ENCODE assay signal across 1 cellular context in the genomic region with DNA sequence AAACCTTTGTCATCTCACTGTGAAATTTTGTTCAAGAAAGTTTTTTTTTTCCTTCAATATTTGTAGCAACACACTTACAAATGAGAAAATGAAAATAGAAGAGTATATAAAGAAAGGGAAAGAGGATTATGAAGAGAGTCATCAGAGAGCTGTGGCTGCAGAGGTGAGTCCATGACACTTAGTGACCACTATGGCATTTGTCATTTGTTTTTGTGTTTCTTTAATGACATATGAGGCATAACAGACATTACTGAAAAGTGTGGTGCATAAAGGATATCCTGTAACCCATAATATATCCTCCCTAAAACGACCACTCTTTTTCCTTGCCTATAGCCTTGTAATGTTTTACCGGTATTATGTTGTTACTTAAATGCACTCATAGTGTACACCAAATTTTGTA.
TF ChIP-seq lines count a peak whose summit lies in the region.

No MANE protein-coding gene starts in this region.

TF ChIP-seq in WTC11, 78 proteins besides CTCF, POLR2A, EP300 and RAD21 (continued from another document):
- TF ChIP-seq, protein P1, sequence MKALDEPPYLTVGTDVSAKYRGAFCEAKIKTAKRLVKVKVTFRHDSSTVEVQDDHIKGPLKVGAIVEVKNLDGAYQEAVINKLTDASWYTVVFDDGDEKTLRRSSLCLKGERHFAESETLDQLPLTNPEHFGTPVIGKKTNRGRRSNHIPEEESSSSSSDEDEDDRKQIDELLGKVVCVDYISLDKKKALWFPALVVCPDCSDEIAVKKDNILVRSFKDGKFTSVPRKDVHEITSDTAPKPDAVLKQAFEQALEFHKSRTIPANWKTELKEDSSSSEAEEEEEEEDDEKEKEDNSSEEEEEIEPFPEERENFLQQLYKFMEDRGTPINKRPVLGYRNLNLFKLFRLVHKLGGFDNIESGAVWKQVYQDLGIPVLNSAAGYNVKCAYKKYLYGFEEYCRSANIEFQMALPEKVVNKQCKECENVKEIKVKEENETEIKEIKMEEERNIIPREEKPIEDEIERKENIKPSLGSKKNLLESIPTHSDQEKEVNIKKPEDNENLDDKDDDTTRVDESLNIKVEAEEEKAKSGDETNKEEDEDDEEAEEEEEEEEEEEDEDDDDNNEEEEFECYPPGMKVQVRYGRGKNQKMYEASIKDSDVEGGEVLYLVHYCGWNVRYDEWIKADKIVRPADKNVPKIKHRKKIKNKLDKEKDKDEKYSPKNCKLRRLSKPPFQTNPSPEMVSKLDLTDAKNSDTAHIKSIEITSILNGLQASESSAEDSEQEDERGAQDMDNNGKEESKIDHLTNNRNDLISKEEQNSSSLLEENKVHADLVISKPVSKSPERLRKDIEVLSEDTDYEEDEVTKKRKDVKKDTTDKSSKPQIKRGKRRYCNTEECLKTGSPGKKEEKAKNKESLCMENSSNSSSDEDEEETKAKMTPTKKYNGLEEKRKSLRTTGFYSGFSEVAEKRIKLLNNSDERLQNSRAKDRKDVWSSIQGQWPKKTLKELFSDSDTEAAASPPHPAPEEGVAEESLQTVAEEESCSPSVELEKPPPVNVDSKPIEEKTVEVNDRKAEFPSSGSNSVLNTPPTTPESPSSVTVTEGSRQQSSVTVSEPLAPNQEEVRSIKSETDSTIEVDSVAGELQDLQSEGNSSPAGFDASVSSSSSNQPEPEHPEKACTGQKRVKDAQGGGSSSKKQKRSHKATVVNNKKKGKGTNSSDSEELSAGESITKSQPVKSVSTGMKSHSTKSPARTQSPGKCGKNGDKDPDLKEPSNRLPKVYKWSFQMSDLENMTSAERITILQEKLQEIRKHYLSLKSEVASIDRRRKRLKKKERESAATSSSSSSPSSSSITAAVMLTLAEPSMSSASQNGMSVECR (CRISPR knock-in tag; IDR thresholded peaks at IDR 0.05; ENCODE audit: borderline replicate concordance) = no peak
- TF ChIP-seq, protein P2, sequence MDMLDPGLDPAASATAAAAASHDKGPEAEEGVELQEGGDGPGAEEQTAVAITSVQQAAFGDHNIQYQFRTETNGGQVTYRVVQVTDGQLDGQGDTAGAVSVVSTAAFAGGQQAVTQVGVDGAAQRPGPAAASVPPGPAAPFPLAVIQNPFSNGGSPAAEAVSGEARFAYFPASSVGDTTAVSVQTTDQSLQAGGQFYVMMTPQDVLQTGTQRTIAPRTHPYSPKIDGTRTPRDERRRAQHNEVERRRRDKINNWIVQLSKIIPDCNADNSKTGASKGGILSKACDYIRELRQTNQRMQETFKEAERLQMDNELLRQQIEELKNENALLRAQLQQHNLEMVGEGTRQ (CRISPR knock-in tag; IDR thresholded peaks at IDR 0.05) = no peak
- TF ChIP-seq NFATC4 (CRISPR knock-in tag; IDR thresholded peaks at IDR 0.05) (no peak), ZNF219 (CRISPR knock-in tag; IDR thresholded peaks at IDR 0.05; ENCODE audit: borderline replicate concordance) (no peak), NR3C1 (CRISPR knock-in tag; conservative IDR thresholded peaks at IDR 0.05; ENCODE audit: low read depth) (no peak)
- TF ChIP-seq, protein P3, sequence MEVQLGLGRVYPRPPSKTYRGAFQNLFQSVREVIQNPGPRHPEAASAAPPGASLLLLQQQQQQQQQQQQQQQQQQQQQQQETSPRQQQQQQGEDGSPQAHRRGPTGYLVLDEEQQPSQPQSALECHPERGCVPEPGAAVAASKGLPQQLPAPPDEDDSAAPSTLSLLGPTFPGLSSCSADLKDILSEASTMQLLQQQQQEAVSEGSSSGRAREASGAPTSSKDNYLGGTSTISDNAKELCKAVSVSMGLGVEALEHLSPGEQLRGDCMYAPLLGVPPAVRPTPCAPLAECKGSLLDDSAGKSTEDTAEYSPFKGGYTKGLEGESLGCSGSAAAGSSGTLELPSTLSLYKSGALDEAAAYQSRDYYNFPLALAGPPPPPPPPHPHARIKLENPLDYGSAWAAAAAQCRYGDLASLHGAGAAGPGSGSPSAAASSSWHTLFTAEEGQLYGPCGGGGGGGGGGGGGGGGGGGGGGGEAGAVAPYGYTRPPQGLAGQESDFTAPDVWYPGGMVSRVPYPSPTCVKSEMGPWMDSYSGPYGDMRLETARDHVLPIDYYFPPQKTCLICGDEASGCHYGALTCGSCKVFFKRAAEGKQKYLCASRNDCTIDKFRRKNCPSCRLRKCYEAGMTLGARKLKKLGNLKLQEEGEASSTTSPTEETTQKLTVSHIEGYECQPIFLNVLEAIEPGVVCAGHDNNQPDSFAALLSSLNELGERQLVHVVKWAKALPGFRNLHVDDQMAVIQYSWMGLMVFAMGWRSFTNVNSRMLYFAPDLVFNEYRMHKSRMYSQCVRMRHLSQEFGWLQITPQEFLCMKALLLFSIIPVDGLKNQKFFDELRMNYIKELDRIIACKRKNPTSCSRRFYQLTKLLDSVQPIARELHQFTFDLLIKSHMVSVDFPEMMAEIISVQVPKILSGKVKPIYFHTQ (CRISPR knock-in tag; IDR thresholded peaks at IDR 0.05) = no peak
- TF ChIP-seq, protein P4, sequence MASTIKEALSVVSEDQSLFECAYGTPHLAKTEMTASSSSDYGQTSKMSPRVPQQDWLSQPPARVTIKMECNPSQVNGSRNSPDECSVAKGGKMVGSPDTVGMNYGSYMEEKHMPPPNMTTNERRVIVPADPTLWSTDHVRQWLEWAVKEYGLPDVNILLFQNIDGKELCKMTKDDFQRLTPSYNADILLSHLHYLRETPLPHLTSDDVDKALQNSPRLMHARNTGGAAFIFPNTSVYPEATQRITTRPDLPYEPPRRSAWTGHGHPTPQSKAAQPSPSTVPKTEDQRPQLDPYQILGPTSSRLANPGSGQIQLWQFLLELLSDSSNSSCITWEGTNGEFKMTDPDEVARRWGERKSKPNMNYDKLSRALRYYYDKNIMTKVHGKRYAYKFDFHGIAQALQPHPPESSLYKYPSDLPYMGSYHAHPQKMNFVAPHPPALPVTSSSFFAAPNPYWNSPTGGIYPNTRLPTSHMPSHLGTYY (CRISPR knock-in tag; IDR thresholded peaks at IDR 0.05) = no peak
- TF ChIP-seq, protein P5, sequence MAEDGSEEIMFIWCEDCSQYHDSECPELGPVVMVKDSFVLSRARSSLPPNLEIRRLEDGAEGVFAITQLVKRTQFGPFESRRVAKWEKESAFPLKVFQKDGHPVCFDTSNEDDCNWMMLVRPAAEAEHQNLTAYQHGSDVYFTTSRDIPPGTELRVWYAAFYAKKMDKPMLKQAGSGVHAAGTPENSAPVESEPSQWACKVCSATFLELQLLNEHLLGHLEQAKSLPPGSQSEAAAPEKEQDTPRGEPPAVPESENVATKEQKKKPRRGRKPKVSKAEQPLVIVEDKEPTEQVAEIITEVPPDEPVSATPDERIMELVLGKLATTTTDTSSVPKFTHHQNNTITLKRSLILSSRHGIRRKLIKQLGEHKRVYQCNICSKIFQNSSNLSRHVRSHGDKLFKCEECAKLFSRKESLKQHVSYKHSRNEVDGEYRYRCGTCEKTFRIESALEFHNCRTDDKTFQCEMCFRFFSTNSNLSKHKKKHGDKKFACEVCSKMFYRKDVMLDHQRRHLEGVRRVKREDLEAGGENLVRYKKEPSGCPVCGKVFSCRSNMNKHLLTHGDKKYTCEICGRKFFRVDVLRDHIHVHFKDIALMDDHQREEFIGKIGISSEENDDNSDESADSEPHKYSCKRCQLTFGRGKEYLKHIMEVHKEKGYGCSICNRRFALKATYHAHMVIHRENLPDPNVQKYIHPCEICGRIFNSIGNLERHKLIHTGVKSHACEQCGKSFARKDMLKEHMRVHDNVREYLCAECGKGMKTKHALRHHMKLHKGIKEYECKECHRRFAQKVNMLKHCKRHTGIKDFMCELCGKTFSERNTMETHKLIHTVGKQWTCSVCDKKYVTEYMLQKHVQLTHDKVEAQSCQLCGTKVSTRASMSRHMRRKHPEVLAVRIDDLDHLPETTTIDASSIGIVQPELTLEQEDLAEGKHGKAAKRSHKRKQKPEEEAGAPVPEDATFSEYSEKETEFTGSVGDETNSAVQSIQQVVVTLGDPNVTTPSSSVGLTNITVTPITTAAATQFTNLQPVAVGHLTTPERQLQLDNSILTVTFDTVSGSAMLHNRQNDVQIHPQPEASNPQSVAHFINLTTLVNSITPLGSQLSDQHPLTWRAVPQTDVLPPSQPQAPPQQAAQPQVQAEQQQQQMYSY (CRISPR knock-in tag; IDR thresholded peaks at IDR 0.05) = no peak
